In genomic region chr7:50856231-50856630, GRCh38 we compare ENCODE assay signal across 25 cellular contexts.
"Had no signal": no experiment of that assay in that cellular context is flagged by ENCODE, and none has a peak within 500 bp of the region (broad histone marks: within the 10 kb centered on the region; RNA-seq: fewer than 3 reads in every experiment).

No MANE protein-coding gene starts in this region.

- DNase-seq: heart left ventricle; hypothalamus; immature natural killer cell; left ventricle myocardium inferior; midbrain; mucosa of descending colon; naive thymus-derived CD4-positive, alpha-beta T cell; occipital lobe; right lobe of liver; stimulated activated CD4-positive, alpha-beta T cell treated with anti-CD3 and anti-CD28 coated beads, Interleukin-1b, Interleukin-23, amount 100 ng/mL, for 48 hours; stimulated activated CD4-positive, alpha-beta T cell treated with anti-CD3 and anti-CD28 coated beads, Interleukin-4, amount 100 ng/mL, for 1 hour; stimulated activated naive B cell treated with anti-CD40 and anti-IgM and Interleukin-4, amounts not matched to agents 10 μg/mL and 1 μg/mL and 100 μg/mL, for 72 hours; stimulated activated naive CD8-positive, alpha-beta T cell treated with anti-CD3 and anti-CD28 coated beads, Interleukin-15, Interleukin-2, amounts not matched to agents 100 U/mL and 50 U/mL, for 24 hours; tibial artery; trophoblast cell; upper lobe of right lung had no signal

- H3K4me3 ChIP-seq: heart left ventricle, left ventricle myocardium inferior, lung, mucosa of descending colon, right atrium auricular region, right lobe of liver, smooth muscle cell, suprapubic skin, thoracic aorta, tibial artery, upper lobe of right lung had no signal

- H3K4me1 ChIP-seq: parathyroid adenoma, right atrium auricular region, right lobe of liver, suprapubic skin, tibial artery, upper lobe of right lung had no signal

- ATAC-seq: mucosa of descending colon; naive thymus-derived CD4-positive, alpha-beta T cell; natural killer cell treated with Interleukin-12 subunit alpha and Interleukin-12 subunit beta and Interleukin-15 and Interleukin-18, amount 100 ng/mL, for 72 hours; right lobe of liver; stimulated activated naive CD8-positive, alpha-beta T cell treated with anti-CD3 and anti-CD28 coated beads, Interleukin-15, Interleukin-2, amounts not matched to agents 100 U/mL and 50 U/mL, for 24 hours; upper lobe of right lung had no signal

- H3K36me3 Mint-ChIP-seq: immature natural killer cell; naive thymus-derived CD4-positive, alpha-beta T cell; natural killer cell treated with Interleukin-12 subunit alpha and Interleukin-12 subunit beta and Interleukin-15 and Interleukin-18, amount 100 ng/mL, for 72 hours; stimulated activated naive B cell treated with anti-CD40 and anti-IgM and Interleukin-4, amounts not matched to agents 10 μg/mL and 1 μg/mL and 100 μg/mL, for 72 hours had no signal

- H3K27ac Mint-ChIP-seq: immature natural killer cell; naive thymus-derived CD4-positive, alpha-beta T cell; natural killer cell treated with Interleukin-12 subunit alpha and Interleukin-12 subunit beta and Interleukin-15 and Interleukin-18, amount 100 ng/mL, for 72 hours; progenitor cell of endocrine pancreas; stimulated activated naive B cell treated with anti-CD40 and anti-IgM and Interleukin-4, amounts not matched to agents 10 μg/mL and 1 μg/mL and 100 μg/mL, for 72 hours had no signal

- H3K27ac ChIP-seq: heart left ventricle, left ventricle myocardium inferior, neutrophil, parathyroid adenoma, right atrium auricular region, right lobe of liver, suprapubic skin, thoracic aorta, tibial artery, upper lobe of right lung had no signal

- H3K9me3 Mint-ChIP-seq: immature natural killer cell; naive thymus-derived CD4-positive, alpha-beta T cell; natural killer cell treated with Interleukin-12 subunit alpha and Interleukin-12 subunit beta and Interleukin-15 and Interleukin-18, amount 100 ng/mL, for 72 hours; stimulated activated naive B cell treated with anti-CD40 and anti-IgM and Interleukin-4, amounts not matched to agents 10 μg/mL and 1 μg/mL and 100 μg/mL, for 72 hours had no signal

- H3K27me3 ChIP-seq: heart left ventricle, neutrophil, right atrium auricular region, right lobe of liver, suprapubic skin, tibial artery, upper lobe of right lung had no signal

- H3K4me1 Mint-ChIP-seq: immature natural killer cell; stimulated activated naive B cell treated with anti-CD40 and anti-IgM and Interleukin-4, amounts not matched to agents 10 μg/mL and 1 μg/mL and 100 μg/mL, for 72 hours had no signal

- H3K27me3 Mint-ChIP-seq: stimulated activated naive B cell treated with anti-CD40 and anti-IgM and Interleukin-4, amounts not matched to agents 10 μg/mL and 1 μg/mL and 100 μg/mL, for 72 hours had no signal

- H3K9me3 ChIP-seq: heart left ventricle, left ventricle myocardium inferior, mucosa of descending colon, neutrophil, right atrium auricular region, right lobe of liver, suprapubic skin, thoracic aorta, tibial artery, upper lobe of right lung had no signal

- H3K4me3 Mint-ChIP-seq: immature natural killer cell; naive thymus-derived CD4-positive, alpha-beta T cell; natural killer cell treated with Interleukin-12 subunit alpha and Interleukin-12 subunit beta and Interleukin-15 and Interleukin-18, amount 100 ng/mL, for 72 hours; stimulated activated naive B cell treated with anti-CD40 and anti-IgM and Interleukin-4, amounts not matched to agents 10 μg/mL and 1 μg/mL and 100 μg/mL, for 72 hours had no signal

- H3K36me3 ChIP-seq: heart left ventricle, left ventricle myocardium inferior, neutrophil, right atrium auricular region, right lobe of liver, suprapubic skin, thoracic aorta, tibial artery, upper lobe of right lung had no signal
